Comparison of ENCODE assay signal across 17 cellular contexts in the genomic region with DNA sequence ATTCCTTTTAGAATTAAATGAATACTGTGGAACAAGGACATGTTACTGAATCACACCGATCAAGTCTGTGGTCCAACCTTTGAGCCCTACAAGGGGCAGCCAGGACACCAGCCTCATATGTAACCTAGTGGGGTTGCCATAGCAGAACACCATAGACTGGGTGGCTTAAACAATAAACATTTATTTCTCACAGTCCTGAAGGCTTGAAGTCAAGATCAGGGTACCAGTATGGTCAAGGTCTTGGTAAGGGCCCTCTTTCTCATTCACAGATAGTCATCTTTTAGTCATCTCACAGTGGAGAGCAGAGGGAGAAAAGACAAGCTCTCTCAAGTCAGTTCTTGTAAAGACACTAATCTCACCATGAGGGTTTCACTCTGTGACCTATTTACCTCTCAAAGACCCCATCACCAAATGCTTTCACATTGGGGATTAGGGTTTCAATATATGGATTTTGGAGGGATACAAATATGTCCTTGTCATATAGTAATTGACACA.
DNase-seq lines count a peak whose midpoint lies in the region; ATAC-seq, FAIRE-seq and TF ChIP-seq lines count a peak whose summit lies in the region.
"Had no signal": no experiment of that assay in that cellular context is flagged by ENCODE, and none has a peak within 500 bp of the region (broad histone marks: within the 10 kb centered on the region; RNA-seq: fewer than 3 reads in every experiment).

No MANE protein-coding gene starts in this region.

- no peak overlapping the region for H3K56ac ChIP-seq in H9 (ENCODE audit: insufficient read length, low read depth, low read length)

- H2BK20ac ChIP-seq in H9 (ENCODE audit: low read depth, low read length, poor library complexity, severe bottlenecking), result no peak overlapping the region

- H3T11ph ChIP-seq in H9 (ENCODE audit: low read length), result no peak overlapping the region

- no peak overlapping the region for H2BK5ac ChIP-seq in H9 (ENCODE audit: insufficient read length, low read length)

- no CpG with 5 or more reads among the region's 1 CpG for WGBS in H9 (ENCODE audit: extremely low coverage, insufficient read length, low lambda C conversion rate)

- H3K23me2 ChIP-seq in H9 (ENCODE audit: insufficient read length, low read depth, low read length, poor library complexity, severe bottlenecking), result no peaks in the 10 kb centered on the region

- no peak overlapping the region for H3K4me3 ChIP-seq in bronchial epithelial cell (ENCODE audit: low read depth, low read length)
- no peak overlapping the region for H3K4me3 ChIP-seq in keratinocyte (ENCODE audit: control insufficient read depth in 2 of 3, extremely low read depth in 1 of 3, insufficient read depth in 2 of 3, low read depth in 1 of 3, low read length in 3 of 3)
- H3K4me3 ChIP-seq: HAP-1 had no signal

- H3K36me3 ChIP-seq in bronchial epithelial cell (ENCODE audit: control insufficient read depth, insufficient read depth, low read length) (no peaks in the 10 kb centered on the region), keratinocyte (ENCODE audit: control insufficient read depth in 2 of 2, extremely low read depth in 1 of 2, insufficient read depth in 2 of 2, low read length in 2 of 2) (no peaks in the 10 kb centered on the region)
- H3K36me3 ChIP-seq: HAP-1 had no signal

- dilution Hi-C loops in keratinocyte (cut with MboI; ENCODE audit: extremely low pct_ligation_motif_present, low sequenced_read_pairs), result no loop called here

- no peaks in the 10 kb centered on the region for H3K9me1 ChIP-seq in keratinocyte (ENCODE audit: control insufficient read depth, extremely low read depth, insufficient read depth, low read length)

- H3K18ac ChIP-seq in H9 (ENCODE audit: insufficient read length, low read depth, low read length), result no peak overlapping the region

- H3K79me1 ChIP-seq in H9 (ENCODE audit: insufficient read depth, low read depth, low read length, poor library complexity, severe bottlenecking), result no peaks in the 10 kb centered on the region

- no peak overlapping the region for H3K9ac ChIP-seq in H9 (ENCODE audit: extremely low read depth, insufficient read length, low read length)
- H3K9ac ChIP-seq in keratinocyte (ENCODE audit: control insufficient read depth, extremely low read depth, insufficient read depth, low read length), result no peak overlapping the region

- H2AFZ ChIP-seq in H9 (ENCODE audit: low read length), result no peak overlapping the region
- no peak overlapping the region for H2AFZ ChIP-seq in keratinocyte (ENCODE audit: control insufficient read depth, low read length)

- H2BK15ac ChIP-seq in H9 (ENCODE audit: low read depth, low read length), result no peak overlapping the region

- no peak overlapping the region for H2BK120ac ChIP-seq in H9 (ENCODE audit: low read depth, low read length, poor library complexity, severe bottlenecking)

- H3K27me3 ChIP-seq in H9 (ENCODE audit: insufficient read depth, low read length), result no peaks in the 10 kb centered on the region
- no peaks in the 10 kb centered on the region for H3K27me3 ChIP-seq in bronchial epithelial cell (ENCODE audit: control insufficient read depth, insufficient read depth, low read length)
- no peaks in the 10 kb centered on the region for H3K27me3 ChIP-seq in keratinocyte (ENCODE audit: control insufficient read depth, extremely low read depth, insufficient read depth, low read length)

- H3K4me1 ChIP-seq in H9 (ENCODE audit: insufficient read depth, low read length) (peaks cover 14% of the 10 kb centered on the region), keratinocyte (ENCODE audit: control insufficient read depth, extremely low read depth, insufficient read depth, low read length) (peaks cover 36% of the 10 kb centered on the region)
- H3K4me1 ChIP-seq: Caco-2, HAP-1 had no signal

- no peaks in the 10 kb centered on the region for H3K9me3 ChIP-seq in H9 (ENCODE audit: control insufficient read depth, low read depth, low read length)
- H3K9me3 ChIP-seq in keratinocyte (ENCODE audit: control insufficient read depth, low read depth, low read length), result peaks cover under 1% of the 10 kb centered on the region
- H3K9me3 ChIP-seq: Caco-2, HAP-1 had no signal

- no peak overlapping the region for H4K91ac ChIP-seq in H9 (ENCODE audit: insufficient read length, low read depth, low read length)

- H3K23ac ChIP-seq in H9 (ENCODE audit: insufficient read length, low read depth, low read length), result no peak overlapping the region

- no peak overlapping the region for H2AK5ac ChIP-seq in H9 (ENCODE audit: insufficient read length, low read length)

- H4K20me1 ChIP-seq in H9 (ENCODE audit: control insufficient read depth, insufficient read depth, insufficient read length) (no peaks in the 10 kb centered on the region), keratinocyte (ENCODE audit: control insufficient read depth, extremely low read depth, insufficient read depth, low read length) (no peaks in the 10 kb centered on the region)

- no peak for FAIRE-seq in bronchial epithelial cell (lab: Jason Lieb, UNC)
- peak; percentile 66 for FAIRE-seq in keratinocyte (lab: Jason Lieb, UNC)
- FAIRE-seq: A204.1, D721Med, G401.6, GM12891, GM19239 had no signal

- ATAC-seq in SK-N-SH treated with all-trans-retinoic acid at 6 μM for 48 hours, result no peak

- H3K4me1 Mint-ChIP-seq in H9, result peaks cover 38 to 45% of the 10 kb centered on the region in 2 experiments
- H3K4me1 Mint-ChIP-seq in activated CD4-positive, alpha-beta T cell treated with anti-CD3 and anti-CD28 coated beads, Interleukin-2, amount 10 ng/mL, durations not matched to agents 24 days and 14 days, result no peaks in the 10 kb centered on the region

- H3K36me3 Mint-ChIP-seq in H9 (ENCODE audit: insufficient read depth in 1 of 3, low read depth in 3 of 3), result no peaks in the 10 kb centered on the region; a peak in 1 of 7 replicates
- no peaks in the 10 kb centered on the region for H3K36me3 Mint-ChIP-seq in activated CD4-positive, alpha-beta T cell treated with anti-CD3 and anti-CD28 coated beads, Interleukin-2, amount 10 ng/mL, durations not matched to agents 24 days and 14 days (ENCODE audit: low read depth)

- H3K4me2 ChIP-seq in H9 (ENCODE audit: insufficient read depth, insufficient read length, low read length) (peak overlapping the region; percentile 29), keratinocyte (ENCODE audit: control insufficient read depth, extremely low read depth, insufficient read depth, low read depth, low read length) (no peak overlapping the region)

- H3K27ac ChIP-seq in H9 (ENCODE audit: insufficient read length, low read depth, low read length) (no peak overlapping the region), keratinocyte (ENCODE audit: control insufficient read depth, insufficient read depth, low read length) (no peak overlapping the region)
- H3K27ac ChIP-seq: C4-2B had no signal

- H3K4ac ChIP-seq in H9 (ENCODE audit: low read depth, low read length), result no peak overlapping the region

- DNase-seq in H9 (no peak), bronchial epithelial cell (ENCODE audit: low read depth) (peak; percentile 75), keratinocyte (ENCODE audit: low read depth, low spot score) (no peak), NCI-H446 (lab: John Stamatoyannopoulos, UW) (no peak)
- DNase-seq in activated CD4-positive, alpha-beta T cell treated with anti-CD3 and anti-CD28 coated beads, Interleukin-2, amount 10 ng/mL, durations not matched to agents 24 days and 14 days, result no peak
- DNase-seq: ACHN; Caco-2; CD4-positive, alpha-beta T cell; GOT3 had no signal

- TF ChIP-seq CTCF in H9 (conservative IDR thresholded peaks at IDR 0.05) (no peak), bronchial epithelial cell (IDR thresholded peaks at IDR 0.05; ENCODE audit: insufficient read depth, low read length, severe bottlenecking) (no peak), keratinocyte (optimal IDR thresholded peaks at IDR 0.05 in 1 of 3, IDR thresholded peaks at IDR 0.05 in 1 of 3, conservative IDR thresholded peaks at IDR 0.05 in 1 of 3; ENCODE audit: extremely low read depth in 1 of 3, insufficient read depth in 2 of 3, low read length in 3 of 3) (no peak)

- H3K9me3 Mint-ChIP-seq in H9, result no peaks in the 10 kb centered on the region; a peak in 2 of 5 replicates
- H3K9me3 Mint-ChIP-seq in activated CD4-positive, alpha-beta T cell treated with anti-CD3 and anti-CD28 coated beads, Interleukin-2, amount 10 ng/mL, durations not matched to agents 24 days and 14 days, result peaks cover 4% of the 10 kb centered on the region

- H4K5ac ChIP-seq in H9 (ENCODE audit: insufficient read length, low read depth, low read length), result no peak overlapping the region

- no peak overlapping the region for H3K27ac Mint-ChIP-seq in H9
- no peak overlapping the region for H3K27ac Mint-ChIP-seq in activated CD4-positive, alpha-beta T cell treated with anti-CD3 and anti-CD28 coated beads, Interleukin-2, amount 10 ng/mL, durations not matched to agents 24 days and 14 days
- H3K27ac Mint-ChIP-seq: CD4-positive, alpha-beta T cell had no signal

- H3K14ac ChIP-seq in H9 (ENCODE audit: insufficient read depth, low read length), result no peak overlapping the region

- H4K8ac ChIP-seq in H9 (replicated peaks; ENCODE audit: insufficient read length, low read depth, low read length), result no peak overlapping the region

- no peak overlapping the region for H3K4me3 Mint-ChIP-seq in H9
- no peak overlapping the region for H3K4me3 Mint-ChIP-seq in activated CD4-positive, alpha-beta T cell treated with anti-CD3 and anti-CD28 coated beads, Interleukin-2, amount 10 ng/mL, durations not matched to agents 24 days and 14 days
- H3K4me3 Mint-ChIP-seq: CD4-positive, alpha-beta T cell had no signal

- no peak overlapping the region for H2BK12ac ChIP-seq in H9 (ENCODE audit: insufficient read length, low read depth, low read length)

- H3K79me2 ChIP-seq in H9 (ENCODE audit: insufficient read depth, low read length) (no peaks in the 10 kb centered on the region), keratinocyte (ENCODE audit: control insufficient read depth, insufficient read depth, low read length) (no peaks in the 10 kb centered on the region)

- H3K27me3 Mint-ChIP-seq in H9 (ENCODE audit: low read depth), result peaks cover 6% of the 10 kb centered on the region; the same call in 1 of the 2 replicates
- H3K27me3 Mint-ChIP-seq in activated CD4-positive, alpha-beta T cell treated with anti-CD3 and anti-CD28 coated beads, Interleukin-2, amount 10 ng/mL, durations not matched to agents 24 days and 14 days, result peaks cover 23% of the 10 kb centered on the region

- intact Hi-C loops in activated CD4-positive, alpha-beta T cell treated with anti-CD3 and anti-CD28 coated beads, Interleukin-2, amount 10 ng/mL, durations not matched to agents 24 days and 14 days (cut with micrococcal nuclease), result no loop called here

TF ChIP-seq in SK-N-SH treated with all-trans-retinoic acid at 6 μM for 48 hours, 23 proteins besides CTCF, POLR2A, EP300 and RAD21 (continues in another document):
- TF ChIP-seq ISL1 (CRISPR knock-in tag; IDR thresholded peaks at IDR 0.05) (no peak), OSR1 (CRISPR knock-in tag; IDR thresholded peaks at IDR 0.05) (no peak), PPARA (CRISPR knock-in tag; IDR thresholded peaks at IDR 0.05; ENCODE audit: borderline replicate concordance) (no peak)
